Comparison of ENCODE assay signal across 1 cellular context in the genomic region with DNA sequence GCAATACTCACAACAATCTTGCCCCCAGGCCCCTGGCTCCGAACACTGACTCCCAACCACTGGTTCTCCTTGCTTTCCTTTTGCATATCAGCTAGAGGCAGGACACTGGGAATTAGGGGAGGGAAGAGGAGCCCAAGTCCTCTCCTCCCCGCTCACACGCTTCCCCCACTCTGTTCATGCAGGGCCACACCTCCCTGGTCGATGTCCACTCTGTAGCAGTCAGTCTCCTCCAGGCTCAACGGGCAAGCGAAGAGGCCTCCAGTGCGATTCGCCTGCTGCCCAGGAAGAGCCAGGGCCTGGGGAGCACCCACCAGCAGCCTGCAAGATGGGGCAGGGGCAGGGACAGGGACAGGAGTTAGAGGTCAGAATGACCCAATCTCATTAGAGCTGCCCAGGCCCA.
TF ChIP-seq lines count a peak whose summit lies in the region.

No MANE protein-coding gene starts in this region.

TF ChIP-seq in H1, 55 proteins besides CTCF, POLR2A, EP300 and RAD21:
- TF ChIP-seq SUZ12 (IDR thresholded peaks at IDR 0.05; ENCODE audit: low read length) (no peak), CHD2 (IDR thresholded peaks at IDR 0.05; ENCODE audit: low read length) (no peak), KDM1A (IDR thresholded peaks at IDR 0.05; ENCODE audit: borderline replicate concordance, low read length) (no peak), EZH2 (IDR thresholded peaks at IDR 0.05; ENCODE audit: low read depth, low read length, severe bottlenecking) (no peak), EGR1 (IDR thresholded peaks at IDR 0.05; ENCODE audit: borderline replicate concordance, low read depth, low read length) (no peak), PHF8 (conservative IDR thresholded peaks at IDR 0.05; ENCODE audit: low read depth, low read length) (no peak), SP4 (IDR thresholded peaks at IDR 0.05; ENCODE audit: low read length) (no peak), SIX5 (IDR thresholded peaks at IDR 0.05; ENCODE audit: low read depth, low read length) (no peak), ZNF274 (IDR thresholded peaks at IDR 0.05; ENCODE audit: borderline replicate concordance, extremely low read depth, low read length) (no peak), CTBP2 (IDR thresholded peaks at IDR 0.05; ENCODE audit: borderline replicate concordance, insufficient read depth, insufficient read length, low read length) (no peak), TAF7 (optimal IDR thresholded peaks at IDR 0.05; ENCODE audit: borderline replicate concordance, low read depth, low read length) (no peak), BCL11A (IDR thresholded peaks at IDR 0.05; ENCODE audit: low read depth in 2 of 2, low read length in 2 of 2) (no peak), CEBPB (IDR thresholded peaks at IDR 0.05; ENCODE audit: low read depth, low read length) (no peak), CBX5 (IDR thresholded peaks at IDR 0.05; ENCODE audit: low read depth, low read length) (no peak), SAP30 (IDR thresholded peaks at IDR 0.05; ENCODE audit: insufficient read depth, insufficient replicate concordance, low read length) (no peak), GTF2F1 (IDR thresholded peaks at IDR 0.05; ENCODE audit: borderline replicate concordance, low read depth, low read length) (no peak), KDM4A (IDR thresholded peaks at IDR 0.05; ENCODE audit: low read depth, low read length, severe bottlenecking) (no peak)
- TF ChIP-seq, protein P1, sequence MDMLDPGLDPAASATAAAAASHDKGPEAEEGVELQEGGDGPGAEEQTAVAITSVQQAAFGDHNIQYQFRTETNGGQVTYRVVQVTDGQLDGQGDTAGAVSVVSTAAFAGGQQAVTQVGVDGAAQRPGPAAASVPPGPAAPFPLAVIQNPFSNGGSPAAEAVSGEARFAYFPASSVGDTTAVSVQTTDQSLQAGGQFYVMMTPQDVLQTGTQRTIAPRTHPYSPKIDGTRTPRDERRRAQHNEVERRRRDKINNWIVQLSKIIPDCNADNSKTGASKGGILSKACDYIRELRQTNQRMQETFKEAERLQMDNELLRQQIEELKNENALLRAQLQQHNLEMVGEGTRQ (IDR thresholded peaks at IDR 0.05; ENCODE audit: low read length) = no peak
- TF ChIP-seq, protein P2, sequence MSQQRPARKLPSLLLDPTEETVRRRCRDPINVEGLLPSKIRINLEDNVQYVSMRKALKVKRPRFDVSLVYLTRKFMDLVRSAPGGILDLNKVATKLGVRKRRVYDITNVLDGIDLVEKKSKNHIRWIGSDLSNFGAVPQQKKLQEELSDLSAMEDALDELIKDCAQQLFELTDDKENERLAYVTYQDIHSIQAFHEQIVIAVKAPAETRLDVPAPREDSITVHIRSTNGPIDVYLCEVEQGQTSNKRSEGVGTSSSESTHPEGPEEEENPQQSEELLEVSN (IDR thresholded peaks at IDR 0.05) = no peak
TF ChIP-seq in H1: peak in this region for 0.
